In the genomic region with DNA sequence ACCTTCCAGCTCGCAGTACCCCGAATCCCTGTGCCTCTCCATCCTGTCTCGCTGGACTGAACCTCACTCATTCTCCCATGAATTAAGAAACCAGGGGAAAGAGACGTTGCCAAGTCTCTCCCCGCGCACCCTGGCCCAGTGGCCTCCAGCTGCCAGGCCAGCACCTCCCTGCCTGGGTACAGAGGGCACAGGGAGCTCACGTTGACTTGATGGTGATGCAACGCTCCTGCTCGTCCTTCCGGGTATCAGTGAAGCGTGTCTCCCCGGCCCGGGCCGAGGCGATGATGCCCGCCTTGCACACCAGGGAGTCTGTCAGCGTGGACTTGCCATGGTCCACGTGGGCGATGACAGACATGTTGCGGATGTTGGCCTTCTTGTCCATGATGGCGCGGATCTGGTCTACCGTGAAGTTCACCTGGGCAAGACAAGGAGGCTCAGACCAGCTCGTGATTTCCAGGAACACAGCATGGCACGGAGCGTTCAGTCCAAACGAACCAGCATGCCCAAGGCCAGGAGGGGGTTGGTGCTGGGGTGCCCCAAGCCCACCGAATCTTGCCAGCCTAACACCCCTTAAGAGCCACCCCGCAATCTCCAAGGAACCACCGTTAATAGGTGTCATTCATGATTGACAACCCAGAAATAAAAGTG, we compare ENCODE assay signal across 1 cellular context.
TF ChIP-seq lines count a peak whose summit lies in the region.

No MANE protein-coding gene starts in this region.

TF ChIP-seq in HEK293, 187 proteins besides CTCF, POLR2A, EP300 and RAD21 (continued from another document):
- TF ChIP-seq, protein P1, sequence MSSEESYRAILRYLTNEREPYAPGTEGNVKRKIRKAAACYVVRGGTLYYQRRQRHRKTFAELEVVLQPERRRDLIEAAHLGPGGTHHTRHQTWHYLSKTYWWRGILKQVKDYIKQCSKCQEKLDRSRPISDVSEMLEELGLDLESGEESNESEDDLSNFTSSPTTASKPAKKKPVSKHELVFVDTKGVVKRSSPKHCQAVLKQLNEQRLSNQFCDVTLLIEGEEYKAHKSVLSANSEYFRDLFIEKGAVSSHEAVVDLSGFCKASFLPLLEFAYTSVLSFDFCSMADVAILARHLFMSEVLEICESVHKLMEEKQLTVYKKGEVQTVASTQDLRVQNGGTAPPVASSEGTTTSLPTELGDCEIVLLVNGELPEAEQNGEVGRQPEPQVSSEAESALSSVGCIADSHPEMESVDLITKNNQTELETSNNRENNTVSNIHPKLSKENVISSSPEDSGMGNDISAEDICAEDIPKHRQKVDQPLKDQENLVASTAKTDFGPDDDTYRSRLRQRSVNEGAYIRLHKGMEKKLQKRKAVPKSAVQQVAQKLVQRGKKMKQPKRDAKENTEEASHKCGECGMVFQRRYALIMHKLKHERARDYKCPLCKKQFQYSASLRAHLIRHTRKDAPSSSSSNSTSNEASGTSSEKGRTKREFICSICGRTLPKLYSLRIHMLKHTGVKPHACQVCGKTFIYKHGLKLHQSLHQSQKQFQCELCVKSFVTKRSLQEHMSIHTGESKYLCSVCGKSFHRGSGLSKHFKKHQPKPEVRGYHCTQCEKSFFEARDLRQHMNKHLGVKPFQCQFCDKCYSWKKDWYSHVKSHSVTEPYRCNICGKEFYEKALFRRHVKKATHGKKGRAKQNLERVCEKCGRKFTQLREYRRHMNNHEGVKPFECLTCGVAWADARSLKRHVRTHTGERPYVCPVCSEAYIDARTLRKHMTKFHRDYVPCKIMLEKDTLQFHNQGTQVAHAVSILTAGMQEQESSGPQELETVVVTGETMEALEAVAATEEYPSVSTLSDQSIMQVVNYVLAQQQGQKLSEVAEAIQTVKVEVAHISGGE (tag by site-specific recombination; conservative IDR thresholded peaks at IDR 0.05; ENCODE audit: low read depth), result 0 out of 2 replicates have a peak, but pooled peaks have one; percentile 12
- TF ChIP-seq ZNF146 (tag by site-specific recombination; IDR thresholded peaks at IDR 0.05) (peak; percentile 22; the same call in 1 of the 2 replicates), ZNF274 (IDR thresholded peaks at IDR 0.05; ENCODE audit: low read length) (no peak), ZNF274 (tag by site-specific recombination; IDR thresholded peaks at IDR 0.05; ENCODE audit: borderline replicate concordance) (no peak), SCRT2 (tag by site-specific recombination; IDR thresholded peaks at IDR 0.05) (0 out of 2 replicates have a peak, but pooled peaks have one; percentile 15), YY2 (tag by site-specific recombination; IDR thresholded peaks at IDR 0.05) (peak; percentile 46; the same call in 1 of the 2 replicates), ZNF600 (tag by site-specific recombination; IDR thresholded peaks at IDR 0.05) (peak; percentile 20; the same call in 1 of the 2 replicates), KLF10 (tag by site-specific recombination; IDR thresholded peaks at IDR 0.05) (no peak), ZXDB (tag by site-specific recombination; IDR thresholded peaks at IDR 0.05) (peak; percentile 24; the same call in 1 of the 2 replicates), ZNF660 (tag by site-specific recombination; IDR thresholded peaks at IDR 0.05) (0 out of 2 replicates have a peak, but pooled peaks have one; percentile 11), ZNF2 (tag by site-specific recombination; IDR thresholded peaks at IDR 0.05) (peak; percentile 66)
- TF ChIP-seq, protein P2, sequence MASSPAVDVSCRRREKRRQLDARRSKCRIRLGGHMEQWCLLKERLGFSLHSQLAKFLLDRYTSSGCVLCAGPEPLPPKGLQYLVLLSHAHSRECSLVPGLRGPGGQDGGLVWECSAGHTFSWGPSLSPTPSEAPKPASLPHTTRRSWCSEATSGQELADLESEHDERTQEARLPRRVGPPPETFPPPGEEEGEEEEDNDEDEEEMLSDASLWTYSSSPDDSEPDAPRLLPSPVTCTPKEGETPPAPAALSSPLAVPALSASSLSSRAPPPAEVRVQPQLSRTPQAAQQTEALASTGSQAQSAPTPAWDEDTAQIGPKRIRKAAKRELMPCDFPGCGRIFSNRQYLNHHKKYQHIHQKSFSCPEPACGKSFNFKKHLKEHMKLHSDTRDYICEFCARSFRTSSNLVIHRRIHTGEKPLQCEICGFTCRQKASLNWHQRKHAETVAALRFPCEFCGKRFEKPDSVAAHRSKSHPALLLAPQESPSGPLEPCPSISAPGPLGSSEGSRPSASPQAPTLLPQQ (tag by site-specific recombination; IDR thresholded peaks at IDR 0.05), result 0 out of 2 replicates have a peak, but pooled peaks have one; percentile 22
- TF ChIP-seq, protein P3, sequence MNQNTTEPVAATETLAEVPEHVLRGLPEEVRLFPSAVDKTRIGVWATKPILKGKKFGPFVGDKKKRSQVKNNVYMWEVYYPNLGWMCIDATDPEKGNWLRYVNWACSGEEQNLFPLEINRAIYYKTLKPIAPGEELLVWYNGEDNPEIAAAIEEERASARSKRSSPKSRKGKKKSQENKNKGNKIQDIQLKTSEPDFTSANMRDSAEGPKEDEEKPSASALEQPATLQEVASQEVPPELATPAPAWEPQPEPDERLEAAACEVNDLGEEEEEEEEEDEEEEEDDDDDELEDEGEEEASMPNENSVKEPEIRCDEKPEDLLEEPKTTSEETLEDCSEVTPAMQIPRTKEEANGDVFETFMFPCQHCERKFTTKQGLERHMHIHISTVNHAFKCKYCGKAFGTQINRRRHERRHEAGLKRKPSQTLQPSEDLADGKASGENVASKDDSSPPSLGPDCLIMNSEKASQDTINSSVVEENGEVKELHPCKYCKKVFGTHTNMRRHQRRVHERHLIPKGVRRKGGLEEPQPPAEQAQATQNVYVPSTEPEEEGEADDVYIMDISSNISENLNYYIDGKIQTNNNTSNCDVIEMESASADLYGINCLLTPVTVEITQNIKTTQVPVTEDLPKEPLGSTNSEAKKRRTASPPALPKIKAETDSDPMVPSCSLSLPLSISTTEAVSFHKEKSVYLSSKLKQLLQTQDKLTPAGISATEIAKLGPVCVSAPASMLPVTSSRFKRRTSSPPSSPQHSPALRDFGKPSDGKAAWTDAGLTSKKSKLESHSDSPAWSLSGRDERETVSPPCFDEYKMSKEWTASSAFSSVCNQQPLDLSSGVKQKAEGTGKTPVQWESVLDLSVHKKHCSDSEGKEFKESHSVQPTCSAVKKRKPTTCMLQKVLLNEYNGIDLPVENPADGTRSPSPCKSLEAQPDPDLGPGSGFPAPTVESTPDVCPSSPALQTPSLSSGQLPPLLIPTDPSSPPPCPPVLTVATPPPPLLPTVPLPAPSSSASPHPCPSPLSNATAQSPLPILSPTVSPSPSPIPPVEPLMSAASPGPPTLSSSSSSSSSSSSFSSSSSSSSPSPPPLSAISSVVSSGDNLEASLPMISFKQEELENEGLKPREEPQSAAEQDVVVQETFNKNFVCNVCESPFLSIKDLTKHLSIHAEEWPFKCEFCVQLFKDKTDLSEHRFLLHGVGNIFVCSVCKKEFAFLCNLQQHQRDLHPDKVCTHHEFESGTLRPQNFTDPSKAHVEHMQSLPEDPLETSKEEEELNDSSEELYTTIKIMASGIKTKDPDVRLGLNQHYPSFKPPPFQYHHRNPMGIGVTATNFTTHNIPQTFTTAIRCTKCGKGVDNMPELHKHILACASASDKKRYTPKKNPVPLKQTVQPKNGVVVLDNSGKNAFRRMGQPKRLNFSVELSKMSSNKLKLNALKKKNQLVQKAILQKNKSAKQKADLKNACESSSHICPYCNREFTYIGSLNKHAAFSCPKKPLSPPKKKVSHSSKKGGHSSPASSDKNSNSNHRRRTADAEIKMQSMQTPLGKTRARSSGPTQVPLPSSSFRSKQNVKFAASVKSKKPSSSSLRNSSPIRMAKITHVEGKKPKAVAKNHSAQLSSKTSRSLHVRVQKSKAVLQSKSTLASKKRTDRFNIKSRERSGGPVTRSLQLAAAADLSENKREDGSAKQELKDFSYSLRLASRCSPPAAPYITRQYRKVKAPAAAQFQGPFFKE (tag by site-specific recombination; IDR thresholded peaks at IDR 0.05; ENCODE audit: borderline replicate concordance), result peak; percentile 23; the same call in 1 of the 2 replicates
- TF ChIP-seq, protein P4, sequence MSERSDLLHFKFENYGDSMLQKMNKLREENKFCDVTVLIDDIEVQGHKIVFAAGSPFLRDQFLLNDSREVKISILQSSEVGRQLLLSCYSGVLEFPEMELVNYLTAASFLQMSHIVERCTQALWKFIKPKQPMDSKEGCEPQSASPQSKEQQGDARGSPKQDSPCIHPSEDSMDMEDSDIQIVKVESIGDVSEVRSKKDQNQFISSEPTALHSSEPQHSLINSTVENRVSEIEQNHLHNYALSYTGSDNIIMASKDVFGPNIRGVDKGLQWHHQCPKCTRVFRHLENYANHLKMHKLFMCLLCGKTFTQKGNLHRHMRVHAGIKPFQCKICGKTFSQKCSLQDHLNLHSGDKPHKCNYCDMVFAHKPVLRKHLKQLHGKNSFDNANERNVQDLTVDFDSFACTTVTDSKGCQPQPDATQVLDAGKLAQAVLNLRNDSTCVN (tag by site-specific recombination; optimal IDR thresholded peaks at IDR 0.05), result peak; percentile 16
- TF ChIP-seq, protein P5, sequence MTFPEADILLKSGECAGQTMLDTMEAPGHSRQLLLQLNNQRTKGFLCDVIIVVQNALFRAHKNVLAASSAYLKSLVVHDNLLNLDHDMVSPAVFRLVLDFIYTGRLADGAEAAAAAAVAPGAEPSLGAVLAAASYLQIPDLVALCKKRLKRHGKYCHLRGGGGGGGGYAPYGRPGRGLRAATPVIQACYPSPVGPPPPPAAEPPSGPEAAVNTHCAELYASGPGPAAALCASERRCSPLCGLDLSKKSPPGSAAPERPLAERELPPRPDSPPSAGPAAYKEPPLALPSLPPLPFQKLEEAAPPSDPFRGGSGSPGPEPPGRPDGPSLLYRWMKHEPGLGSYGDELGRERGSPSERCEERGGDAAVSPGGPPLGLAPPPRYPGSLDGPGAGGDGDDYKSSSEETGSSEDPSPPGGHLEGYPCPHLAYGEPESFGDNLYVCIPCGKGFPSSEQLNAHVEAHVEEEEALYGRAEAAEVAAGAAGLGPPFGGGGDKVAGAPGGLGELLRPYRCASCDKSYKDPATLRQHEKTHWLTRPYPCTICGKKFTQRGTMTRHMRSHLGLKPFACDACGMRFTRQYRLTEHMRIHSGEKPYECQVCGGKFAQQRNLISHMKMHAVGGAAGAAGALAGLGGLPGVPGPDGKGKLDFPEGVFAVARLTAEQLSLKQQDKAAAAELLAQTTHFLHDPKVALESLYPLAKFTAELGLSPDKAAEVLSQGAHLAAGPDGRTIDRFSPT (tag by site-specific recombination; IDR thresholded peaks at IDR 0.05), result peak; percentile 93
- TF ChIP-seq, protein P6, sequence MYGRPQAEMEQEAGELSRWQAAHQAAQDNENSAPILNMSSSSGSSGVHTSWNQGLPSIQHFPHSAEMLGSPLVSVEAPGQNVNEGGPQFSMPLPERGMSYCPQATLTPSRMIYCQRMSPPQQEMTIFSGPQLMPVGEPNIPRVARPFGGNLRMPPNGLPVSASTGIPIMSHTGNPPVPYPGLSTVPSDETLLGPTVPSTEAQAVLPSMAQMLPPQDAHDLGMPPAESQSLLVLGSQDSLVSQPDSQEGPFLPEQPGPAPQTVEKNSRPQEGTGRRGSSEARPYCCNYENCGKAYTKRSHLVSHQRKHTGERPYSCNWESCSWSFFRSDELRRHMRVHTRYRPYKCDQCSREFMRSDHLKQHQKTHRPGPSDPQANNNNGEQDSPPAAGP (tag by site-specific recombination; IDR thresholded peaks at IDR 0.05), result peak; percentile 30; the same call in 1 of the 2 replicates
- TF ChIP-seq, protein P7, sequence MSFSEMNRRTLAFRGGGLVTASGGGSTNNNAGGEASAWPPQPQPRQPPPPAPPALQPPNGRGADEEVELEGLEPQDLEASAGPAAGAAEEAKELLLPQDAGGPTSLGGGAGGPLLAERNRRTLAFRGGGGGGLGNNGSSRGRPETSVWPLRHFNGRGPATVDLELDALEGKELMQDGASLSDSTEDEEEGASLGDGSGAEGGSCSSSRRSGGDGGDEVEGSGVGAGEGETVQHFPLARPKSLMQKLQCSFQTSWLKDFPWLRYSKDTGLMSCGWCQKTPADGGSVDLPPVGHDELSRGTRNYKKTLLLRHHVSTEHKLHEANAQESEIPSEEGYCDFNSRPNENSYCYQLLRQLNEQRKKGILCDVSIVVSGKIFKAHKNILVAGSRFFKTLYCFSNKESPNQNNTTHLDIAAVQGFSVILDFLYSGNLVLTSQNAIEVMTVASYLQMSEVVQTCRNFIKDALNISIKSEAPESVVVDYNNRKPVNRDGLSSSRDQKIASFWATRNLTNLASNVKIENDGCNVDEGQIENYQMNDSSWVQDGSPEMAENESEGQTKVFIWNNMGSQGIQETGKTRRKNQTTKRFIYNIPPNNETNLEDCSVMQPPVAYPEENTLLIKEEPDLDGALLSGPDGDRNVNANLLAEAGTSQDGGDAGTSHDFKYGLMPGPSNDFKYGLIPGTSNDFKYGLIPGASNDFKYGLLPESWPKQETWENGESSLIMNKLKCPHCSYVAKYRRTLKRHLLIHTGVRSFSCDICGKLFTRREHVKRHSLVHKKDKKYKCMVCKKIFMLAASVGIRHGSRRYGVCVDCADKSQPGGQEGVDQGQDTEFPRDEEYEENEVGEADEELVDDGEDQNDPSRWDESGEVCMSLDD (tag by site-specific recombination; IDR thresholded peaks at IDR 0.05), result 0 out of 2 replicates have a peak, but pooled peaks have one; percentile 26
